ENCODE assay signal across 17 cellular contexts in the genomic region with DNA sequence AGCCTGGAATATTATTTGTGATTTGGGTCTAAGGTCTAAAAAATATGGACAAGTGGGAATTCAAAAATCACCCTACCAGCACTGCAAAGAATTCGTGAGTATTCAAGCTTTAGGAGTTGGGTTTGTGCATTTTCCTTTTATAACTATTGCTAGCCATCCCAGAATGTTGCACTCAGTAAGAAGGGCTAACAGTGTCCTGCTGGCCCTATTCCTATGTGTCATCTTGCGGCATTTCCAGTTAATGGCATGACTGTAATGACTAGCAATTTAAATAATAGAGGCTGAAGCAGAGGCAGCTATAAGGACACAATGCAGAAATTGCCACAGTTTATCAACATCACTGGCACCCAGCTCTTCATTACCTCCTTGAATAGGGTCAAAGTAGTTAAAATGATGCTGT.
"Had no signal": no experiment of that assay in that cellular context is flagged by ENCODE, and none has a peak within 500 bp of the region (broad histone marks: within the 10 kb centered on the region; RNA-seq: fewer than 3 reads in every experiment).

No MANE protein-coding gene starts in this region.

- DNase-seq: dermis blood vessel endothelial cell; dorsolateral prefrontal cortex; effector CD4-positive, alpha-beta T cell; effector memory CD4-positive, alpha-beta T cell; foreskin keratinocyte; head of caudate nucleus; heart right ventricle; hippocampal formation; left cardiac atrium; left lung; left ventricle myocardium superior; lower lobe of right lung; mesenchymal stem cell; mucosa of descending colon had no signal

- H3K27me3 ChIP-seq: dorsolateral prefrontal cortex, esophagus muscularis mucosa, foreskin keratinocyte, gastroesophageal sphincter, heart right ventricle, left lung had no signal

- H3K36me3 ChIP-seq: esophagus muscularis mucosa, gastroesophageal sphincter, heart right ventricle, left lung, lower lobe of right lung had no signal

- H3K9me3 ChIP-seq: esophagus muscularis mucosa, gastroesophageal sphincter, heart right ventricle, left lung, lower lobe of right lung, mucosa of descending colon had no signal

- H3K27ac ChIP-seq: coronary artery, dorsolateral prefrontal cortex, esophagus muscularis mucosa, foreskin keratinocyte, gastroesophageal sphincter, heart right ventricle, left lung, lower lobe of right lung had no signal

- H3K4me1 ChIP-seq: esophagus muscularis mucosa, foreskin keratinocyte, gastroesophageal sphincter, heart right ventricle, left lung, lower lobe of right lung had no signal

- H3K4me3 ChIP-seq: coronary artery, dorsolateral prefrontal cortex, esophagus muscularis mucosa, gastroesophageal sphincter, heart right ventricle, left lung, lower lobe of right lung, mucosa of descending colon had no signal
